In genomic region chr20:57585466-57586213, GRCh38 we compare ENCODE assay signal across 19 cellular contexts. TPM values are rescaled to one million over a fixed set of nuclear protein-coding genes. Genes with fewer than 3 reads are reported as not detected.
DNase-seq lines count a peak whose midpoint lies in the region; TF ChIP-seq lines count a peak whose summit lies in the region.
"Had no signal": no experiment of that assay in that cellular context is flagged by ENCODE, and none has a peak within 500 bp of the region (broad histone marks: within the 10 kb centered on the region; RNA-seq: fewer than 3 reads in every experiment).

No MANE protein-coding gene starts in this region.

- DNase-seq in chondrocyte (ENCODE audit: low spot score) (peak; percentile 47), nephron progenitor cell (no peak), A673 (ENCODE audit: low spot score) (no peak), OCI-M1 (lab: John Stamatoyannopoulos, UW) (no peak)
- DNase-seq in activated CD4-positive, alpha-beta T cell treated with anti-CD3 and anti-CD28 coated beads, Interleukin-2, amount 50 U/mL, for 4 hours: no peak
- no peak for DNase-seq in NK-92 treated with Interleukin-12 subunit alpha and Interleukin-12 subunit beta, amount 100 ng/mL, for 24 hours (lab: John Stamatoyannopoulos, UW)
- DNase-seq: CD8-positive, alpha-beta T cell; DMS153; DMS79 treated with DMSO at 0.1 percent for 48 hours; EL; HCEC 1CT; HFFc6 had no signal

- H3K4me3 ChIP-seq in liver (ENCODE audit: low read depth in 1 of 3, low read length in 3 of 3) (no peak overlapping the region), stomach smooth muscle (ENCODE audit: low read length in 2 of 2) (peak overlapping the region in 1 of 2 donors; percentile 8), A673 (ENCODE audit: low read depth, low read length, poor library complexity, severe bottlenecking) (no peak overlapping the region)

- H3K9me3 Mint-ChIP-seq in chondrocyte (ENCODE audit: low read depth): peaks cover 2% of the 10 kb centered on the region
- peaks cover 12% of the 10 kb centered on the region for H3K9me3 Mint-ChIP-seq in nephron progenitor cell

- CTCF ChIA-PET in A673 (lab: Charles Lee): no interaction called here

- H3K4me1 Mint-ChIP-seq in chondrocyte (ENCODE audit: low read depth): peaks cover 19% of the 10 kb centered on the region
- peaks cover 60% of the 10 kb centered on the region for H3K4me1 Mint-ChIP-seq in nephron progenitor cell

- no peak overlapping the region for H3K4me3 Mint-ChIP-seq in chondrocyte (ENCODE audit: unreplicated experiment)
- peak overlapping the region; percentile 24 for H3K4me3 Mint-ChIP-seq in nephron progenitor cell
- H3K4me3 Mint-ChIP-seq: CD8-positive, alpha-beta T cell; HFFc6 had no signal

- H3K4me1 ChIP-seq in liver (ENCODE audit: control insufficient read depth in 4 of 4, insufficient read depth in 4 of 4, low read length in 3 of 4) (peaks cover 23 to 54% (median 35%) of the 10 kb centered on the region in 4 donors), stomach smooth muscle (ENCODE audit: control insufficient read depth, insufficient read depth, low read length) (peaks cover 57% of the 10 kb centered on the region), A673 (ENCODE audit: insufficient read depth, low read length, poor library complexity, severe bottlenecking) (peaks cover 28% of the 10 kb centered on the region)

- POLR2A ChIA-PET in A673 (lab: Charles Lee; ENCODE audit: low non-redundant PET): no interaction called here

- H3K9ac ChIP-seq in liver (ENCODE audit: low read depth in 1 of 2, low read length in 2 of 2): peak overlapping the region in 1 of 2 donors; percentile 57
- H3K9ac ChIP-seq in stomach smooth muscle (ENCODE audit: low read length in 2 of 2): peak overlapping the region in 1 of 2 donors; percentile 21

- WGBS in liver: 84% methylated on average over 17 of the region's 17 CpGs

- no peaks in the 10 kb centered on the region for H3K27me3 ChIP-seq in liver (ENCODE audit: control insufficient read depth in 4 of 4, insufficient read depth in 4 of 4, low read length in 3 of 4)
- H3K27me3 ChIP-seq in stomach smooth muscle (ENCODE audit: control insufficient read depth in 1 of 2, insufficient read depth in 2 of 2, low read length in 2 of 2): no peaks in the 10 kb centered on the region
- no peaks in the 10 kb centered on the region for H3K27me3 ChIP-seq in A673 (replicated peaks; ENCODE audit: insufficient read depth, low read depth, low read length, poor library complexity)

- TF ChIP-seq CTCF in chondrocyte (IDR thresholded peaks at IDR 0.05): no peak
- TF ChIP-seq CTCF in liver (IDR thresholded peaks at IDR 0.05; ENCODE audit: low read depth, low read length, missing input control): no peak
- TF ChIP-seq CTCF in nephron progenitor cell (IDR thresholded peaks at IDR 0.05): no peak
- TF ChIP-seq CTCF in A673 (conservative IDR thresholded peaks at IDR 0.05; ENCODE audit: low read depth, low read length): no peak

- H3K27me3 Mint-ChIP-seq in chondrocyte (ENCODE audit: low read depth): peaks cover 4% of the 10 kb centered on the region
- peaks cover 12% of the 10 kb centered on the region for H3K27me3 Mint-ChIP-seq in nephron progenitor cell (ENCODE audit: low read depth, poor library complexity)

- H3K9me3 ChIP-seq in liver (ENCODE audit: control insufficient read depth in 4 of 4, low read length in 3 of 4) (no peaks in the 10 kb centered on the region), stomach smooth muscle (ENCODE audit: control insufficient read depth in 2 of 2, low read length in 2 of 2) (peaks cover 2 to 6% of the 10 kb centered on the region in 2 donors), A673 (ENCODE audit: low read depth, low read length, poor library complexity, severe bottlenecking) (peaks cover 4% of the 10 kb centered on the region)

- H3K36me3 Mint-ChIP-seq in chondrocyte (ENCODE audit: low read depth): no peaks in the 10 kb centered on the region
- peaks cover 4% of the 10 kb centered on the region for H3K36me3 Mint-ChIP-seq in nephron progenitor cell (ENCODE audit: low read depth)
- H3K36me3 Mint-ChIP-seq: CD8-positive, alpha-beta T cell had no signal

- TF ChIP-seq RAD21 in liver (IDR thresholded peaks at IDR 0.05): no peak

- peak overlapping the region; percentile 72 to 79 for H3K27ac ChIP-seq in liver (ENCODE audit: low read depth in 1 of 2, low read length in 2 of 2)
- peak overlapping the region; percentile 37 for H3K27ac ChIP-seq in stomach smooth muscle (ENCODE audit: low read length)
- H3K27ac ChIP-seq in A673 (ENCODE audit: low read depth, low read length, poor library complexity, severe bottlenecking): no peak overlapping the region
- H3K27ac ChIP-seq: HL-60 had no signal

- intact Hi-C loops in A673 (cut with micrococcal nuclease; ENCODE audit: unreplicated experiment): no loop called here

- H3K27ac Mint-ChIP-seq in chondrocyte (ENCODE audit: unreplicated experiment) (no peak overlapping the region), nephron progenitor cell (no peak overlapping the region)
- H3K27ac Mint-ChIP-seq: CD8-positive, alpha-beta T cell; HFFc6 had no signal

- BruUV-seq in A673 (replicated peaks; lab: Mats Ljungman, UMichigan): no TSS peak

- H3K36me3 ChIP-seq in liver (ENCODE audit: control insufficient read depth in 4 of 4, insufficient read depth in 3 of 4, low read depth in 1 of 4, low read length in 3 of 4): no peaks in the 10 kb centered on the region
- no peaks in the 10 kb centered on the region for H3K36me3 ChIP-seq in stomach smooth muscle (ENCODE audit: control insufficient read depth in 2 of 2, insufficient read depth in 2 of 2, low read length in 2 of 2)
- H3K36me3 ChIP-seq in A673 (ENCODE audit: insufficient read depth, low read length, poor library complexity, severe bottlenecking): no peaks in the 10 kb centered on the region

TF ChIP-seq in liver, 16 proteins besides CTCF, POLR2A, EP300 and RAD21 (continues in another document):
- TF ChIP-seq GABPA (IDR thresholded peaks at IDR 0.05 in 1 of 2, conservative IDR thresholded peaks at IDR 0.05 in 1 of 2): no peak
- no peak for TF ChIP-seq RXRA (IDR thresholded peaks at IDR 0.05)
- no peak for TF ChIP-seq TAF1 (conservative IDR thresholded peaks at IDR 0.05)
- no peak for TF ChIP-seq HNF4G (IDR thresholded peaks at IDR 0.05)
- no peak for TF ChIP-seq JUND (IDR thresholded peaks at IDR 0.05)
- TF ChIP-seq, protein P1, sequence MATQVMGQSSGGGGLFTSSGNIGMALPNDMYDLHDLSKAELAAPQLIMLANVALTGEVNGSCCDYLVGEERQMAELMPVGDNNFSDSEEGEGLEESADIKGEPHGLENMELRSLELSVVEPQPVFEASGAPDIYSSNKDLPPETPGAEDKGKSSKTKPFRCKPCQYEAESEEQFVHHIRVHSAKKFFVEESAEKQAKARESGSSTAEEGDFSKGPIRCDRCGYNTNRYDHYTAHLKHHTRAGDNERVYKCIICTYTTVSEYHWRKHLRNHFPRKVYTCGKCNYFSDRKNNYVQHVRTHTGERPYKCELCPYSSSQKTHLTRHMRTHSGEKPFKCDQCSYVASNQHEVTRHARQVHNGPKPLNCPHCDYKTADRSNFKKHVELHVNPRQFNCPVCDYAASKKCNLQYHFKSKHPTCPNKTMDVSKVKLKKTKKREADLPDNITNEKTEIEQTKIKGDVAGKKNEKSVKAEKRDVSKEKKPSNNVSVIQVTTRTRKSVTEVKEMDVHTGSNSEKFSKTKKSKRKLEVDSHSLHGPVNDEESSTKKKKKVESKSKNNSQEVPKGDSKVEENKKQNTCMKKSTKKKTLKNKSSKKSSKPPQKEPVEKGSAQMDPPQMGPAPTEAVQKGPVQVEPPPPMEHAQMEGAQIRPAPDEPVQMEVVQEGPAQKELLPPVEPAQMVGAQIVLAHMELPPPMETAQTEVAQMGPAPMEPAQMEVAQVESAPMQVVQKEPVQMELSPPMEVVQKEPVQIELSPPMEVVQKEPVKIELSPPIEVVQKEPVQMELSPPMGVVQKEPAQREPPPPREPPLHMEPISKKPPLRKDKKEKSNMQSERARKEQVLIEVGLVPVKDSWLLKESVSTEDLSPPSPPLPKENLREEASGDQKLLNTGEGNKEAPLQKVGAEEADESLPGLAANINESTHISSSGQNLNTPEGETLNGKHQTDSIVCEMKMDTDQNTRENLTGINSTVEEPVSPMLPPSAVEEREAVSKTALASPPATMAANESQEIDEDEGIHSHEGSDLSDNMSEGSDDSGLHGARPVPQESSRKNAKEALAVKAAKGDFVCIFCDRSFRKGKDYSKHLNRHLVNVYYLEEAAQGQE (IDR thresholded peaks at IDR 0.05): no peak
- no peak for TF ChIP-seq FOXA1 (IDR thresholded peaks at IDR 0.05)
- no peak for TF ChIP-seq YY1 (IDR thresholded peaks at IDR 0.05)
- no peak for TF ChIP-seq NR2F2 (IDR thresholded peaks at IDR 0.05)
- no peak for TF ChIP-seq FOXA2 (IDR thresholded peaks at IDR 0.05)
- no peak for TF ChIP-seq HNF4A (conservative IDR thresholded peaks at IDR 0.05)
- TF ChIP-seq MAX (IDR thresholded peaks at IDR 0.05): no peak
- TF ChIP-seq, protein P2, sequence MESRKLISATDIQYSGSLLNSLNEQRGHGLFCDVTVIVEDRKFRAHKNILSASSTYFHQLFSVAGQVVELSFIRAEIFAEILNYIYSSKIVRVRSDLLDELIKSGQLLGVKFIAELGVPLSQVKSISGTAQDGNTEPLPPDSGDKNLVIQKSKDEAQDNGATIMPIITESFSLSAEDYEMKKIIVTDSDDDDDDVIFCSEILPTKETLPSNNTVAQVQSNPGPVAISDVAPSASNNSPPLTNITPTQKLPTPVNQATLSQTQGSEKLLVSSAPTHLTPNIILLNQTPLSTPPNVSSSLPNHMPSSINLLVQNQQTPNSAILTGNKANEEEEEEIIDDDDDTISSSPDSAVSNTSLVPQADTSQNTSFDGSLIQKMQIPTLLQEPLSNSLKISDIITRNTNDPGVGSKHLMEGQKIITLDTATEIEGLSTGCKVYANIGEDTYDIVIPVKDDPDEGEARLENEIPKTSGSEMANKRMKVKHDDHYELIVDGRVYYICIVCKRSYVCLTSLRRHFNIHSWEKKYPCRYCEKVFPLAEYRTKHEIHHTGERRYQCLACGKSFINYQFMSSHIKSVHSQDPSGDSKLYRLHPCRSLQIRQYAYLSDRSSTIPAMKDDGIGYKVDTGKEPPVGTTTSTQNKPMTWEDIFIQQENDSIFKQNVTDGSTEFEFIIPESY (IDR thresholded peaks at IDR 0.05): no peak
- TF ChIP-seq SP1 (IDR thresholded peaks at IDR 0.05): no peak
- TF ChIP-seq EGR1 (IDR thresholded peaks at IDR 0.05; ENCODE audit: low read depth in 2 of 2): no peak

RNA-seq across cellular contexts. Expression of gene PCK1, which starts 24.7 kb away (rescaled TPM):
- total RNA-seq in chondrocyte: not detected in 3 replicates
- total RNA-seq in liver: 100 to 1,000 TPM in 1 of 2 donors, 1 to 10 TPM in 1; 8.9 to 532 TPM
- 100 to 1,000 TPM; 265 to 363 TPM for polyA plus RNA-seq in liver
- total RNA-seq in A673 (2021): not detected in 2 replicates
- total RNA-seq: CD8-positive, alpha-beta T cell; HFFc6 had no signal
- polyA plus RNA-seq: AG04450, BJ, CD14-positive monocyte had no signal

RNA-seq across cellular contexts. Expression of gene ZBP1, which starts 34.6 kb away (rescaled TPM):
- total RNA-seq in chondrocyte (not detected in 3 replicates), liver (under 1 TPM; 0.14 to 0.42 TPM), A673 (2021) (not detected in 2 replicates)
- polyA plus RNA-seq in liver: under 1 TPM; 0.06 to 0.13 TPM
- total RNA-seq: H4, HFFc6 had no signal
- polyA plus RNA-seq: AG04450, BJ had no signal
